ENCODE assay signal across 24 cellular contexts in genomic region chr12:118022728-118023109, GRCh38. TPM values are rescaled to one million over a fixed set of nuclear protein-coding genes. Genes with fewer than 3 reads are reported as not detected.
"Had no signal": no experiment of that assay in that cellular context is flagged by ENCODE, and none has a peak within 500 bp of the region (broad histone marks: within the 10 kb centered on the region; RNA-seq: fewer than 3 reads in every experiment).

No MANE protein-coding gene starts in this region.

- DNase-seq: cortex of kidney; effector memory CD4-positive, alpha-beta T cell; gastrocnemius medialis; heart right ventricle; immature natural killer cell; left cardiac atrium; left ventricle myocardium inferior; lower lobe of right lung; psoas muscle; spleen; stimulated activated CD4-positive, alpha-beta T cell treated with anti-CD3 and anti-CD28 coated beads, Interleukin-15, amount 100 ng/mL, for 24 hours; stimulated activated CD4-positive, alpha-beta T cell treated with anti-CD3 and anti-CD28 coated beads, Interleukin-1b, Interleukin-23, amount 100 ng/mL, for 48 hours; stimulated activated CD4-positive, alpha-beta T cell treated with anti-CD3 and anti-CD28 coated beads, Interleukin-4, amount 100 ng/mL, for 24 hours; transverse colon had no signal

- H3K27me3 ChIP-seq: gastrocnemius medialis, heart right ventricle, spleen, testis, transverse colon had no signal

- H3K4me3 ChIP-seq: gastrocnemius medialis, heart right ventricle, left ventricle myocardium inferior, lower lobe of right lung, psoas muscle, spleen, testis, transverse colon had no signal

- H3K27ac ChIP-seq: gastrocnemius medialis, heart right ventricle, left ventricle myocardium inferior, lower lobe of right lung, psoas muscle, spleen, testis, transverse colon had no signal

- ATAC-seq: esophagus mucosa; gastrocnemius medialis; heart right ventricle; left cardiac atrium; lower lobe of right lung; natural killer cell treated with Interleukin-12 subunit alpha and Interleukin-12 subunit beta and Interleukin-15 and Interleukin-18, amount 100 ng/mL, for 72 hours; psoas muscle; sciatic nerve; stimulated activated memory B cell treated with anti-CD40 and anti-IgM and Interleukin-4, amounts not matched to agents 10 μg/mL and 1 μg/mL and 100 μg/mL, for 72 hours had no signal

- H3K4me3 Mint-ChIP-seq: immature natural killer cell; memory B cell; mesothelial cell of epicardium; natural killer cell treated with Interleukin-12 subunit alpha and Interleukin-12 subunit beta and Interleukin-15 and Interleukin-18, amount 100 ng/mL, for 72 hours; stimulated activated memory B cell treated with anti-CD40 and anti-IgM and Interleukin-4, amounts not matched to agents 10 μg/mL and 1 μg/mL and 100 μg/mL, for 72 hours; stimulated activated naive CD8-positive, alpha-beta T cell treated with anti-CD3 and anti-CD28 coated beads, Interleukin-15, Interleukin-2, amounts not matched to agents 100 ng/mL and 50 ng/mL, for 24 hours had no signal

- H3K9me3 Mint-ChIP-seq: immature natural killer cell; memory B cell; mesothelial cell of epicardium; natural killer cell treated with Interleukin-12 subunit alpha and Interleukin-12 subunit beta and Interleukin-15 and Interleukin-18, amount 100 ng/mL, for 72 hours; stimulated activated memory B cell treated with anti-CD40 and anti-IgM and Interleukin-4, amounts not matched to agents 10 μg/mL and 1 μg/mL and 100 μg/mL, for 72 hours; stimulated activated naive CD8-positive, alpha-beta T cell treated with anti-CD3 and anti-CD28 coated beads, Interleukin-15, Interleukin-2, amounts not matched to agents 100 ng/mL and 50 ng/mL, for 24 hours had no signal

- H3K27me3 Mint-ChIP-seq: memory B cell; natural killer cell treated with Interleukin-12 subunit alpha and Interleukin-12 subunit beta and Interleukin-15 and Interleukin-18, amount 100 ng/mL, for 72 hours; stimulated activated memory B cell treated with anti-CD40 and anti-IgM and Interleukin-4, amounts not matched to agents 10 μg/mL and 1 μg/mL and 100 μg/mL, for 72 hours; stimulated activated naive CD8-positive, alpha-beta T cell treated with anti-CD3 and anti-CD28 coated beads, Interleukin-15, Interleukin-2, amounts not matched to agents 100 ng/mL and 50 ng/mL, for 24 hours had no signal

- H3K27ac Mint-ChIP-seq: immature natural killer cell; memory B cell; mesothelial cell of epicardium; stimulated activated memory B cell treated with anti-CD40 and anti-IgM and Interleukin-4, amounts not matched to agents 10 μg/mL and 1 μg/mL and 100 μg/mL, for 72 hours; stimulated activated naive CD8-positive, alpha-beta T cell treated with anti-CD3 and anti-CD28 coated beads, Interleukin-15, Interleukin-2, amounts not matched to agents 100 ng/mL and 50 ng/mL, for 24 hours had no signal

RNA-seq across cellular contexts. Expression of gene KSR2, which starts 53.9 kb away (rescaled TPM):
- total RNA-seq: chondrocyte; fibroblast of lung; left ventricle myocardium inferior; natural killer cell treated with Interleukin-12 subunit alpha and Interleukin-12 subunit beta and Interleukin-15 and Interleukin-18, amount 100 ng/mL, for 72 hours; sciatic nerve had no signal
